In genomic region chr12:130097342-130097741, GRCh38 we compare ENCODE assay signal across 1 cellular context.
TF ChIP-seq lines count a peak whose summit lies in the region.

No MANE protein-coding gene starts in this region.

TF ChIP-seq in GM23338, 12 proteins besides CTCF, POLR2A, EP300 and RAD21 (continued from another document):
- TF ChIP-seq ZNF462 (CRISPR knock-in tag; IDR thresholded peaks at IDR 0.05) (no peak), EZH2 (IDR thresholded peaks at IDR 0.05; ENCODE audit: low read depth, unreplicated experiment) (no peak), ZNF331 (CRISPR knock-in tag; IDR thresholded peaks at IDR 0.05; ENCODE audit: low read depth) (no peak), ZNF114 (CRISPR knock-in tag; IDR thresholded peaks at IDR 0.05) (no peak), CREB1 (CRISPR knock-in tag; IDR thresholded peaks at IDR 0.05; ENCODE audit: low read depth) (no peak), REST (IDR thresholded peaks at IDR 0.05; ENCODE audit: unreplicated experiment) (no peak)
TF ChIP-seq in GM23338: peak in this region for 0.
